Comparison of ENCODE assay signal across 14 cellular contexts in the genomic region with DNA sequence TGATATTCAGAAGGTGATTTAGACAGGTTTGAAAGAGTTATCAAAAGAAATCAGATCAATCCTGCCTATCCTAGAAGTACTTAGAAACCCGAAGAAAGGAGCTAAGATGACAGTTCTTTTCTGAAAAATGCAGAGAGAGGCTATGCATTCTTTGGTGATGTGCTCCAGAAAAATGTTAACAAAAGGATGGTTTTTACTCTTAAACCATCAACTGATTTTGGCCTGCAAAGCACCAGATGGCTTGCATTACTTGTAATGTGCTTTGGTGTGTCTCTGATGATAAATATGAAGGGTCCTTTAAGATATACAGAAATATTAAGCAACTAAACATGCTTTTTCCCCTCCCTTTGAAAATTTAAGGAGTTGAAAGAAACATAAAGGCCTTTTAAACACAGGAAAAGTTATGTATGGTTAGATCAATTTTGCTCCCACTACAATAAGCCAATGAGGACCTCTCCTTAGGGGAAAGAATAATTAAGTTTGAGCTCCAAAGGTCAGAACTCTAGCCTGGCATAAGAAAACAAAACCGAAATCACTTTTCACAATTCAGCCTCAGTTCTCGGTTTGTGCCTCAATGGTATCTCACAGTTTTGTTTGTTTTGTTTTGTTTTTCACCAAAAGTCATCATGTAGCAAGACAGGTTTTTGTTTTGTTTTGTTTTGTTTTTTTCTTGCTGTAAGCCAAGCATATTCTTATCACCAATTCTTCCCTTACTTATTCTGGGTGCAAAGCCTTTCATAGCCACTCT.
"Had no signal": no experiment of that assay in that cellular context is flagged by ENCODE, and none has a peak within 500 bp of the region (broad histone marks: within the 10 kb centered on the region; RNA-seq: fewer than 3 reads in every experiment).

No MANE protein-coding gene starts in this region.

- H3K4me3 ChIP-seq: adrenal gland, tibial artery had no signal

- FAIRE-seq: urothelium cell line had no signal

- H3K27ac ChIP-seq: adrenal gland, epithelial cell of prostate, foreskin keratinocyte, WERI-Rb-1 had no signal

- H3K4me1 ChIP-seq: foreskin keratinocyte had no signal

- H3K27me3 ChIP-seq: adrenal gland, foreskin keratinocyte, tibial artery had no signal

- H3K9me3 ChIP-seq: adrenal gland, tibial artery had no signal

- H3K36me3 ChIP-seq: adrenal gland, tibial artery, WERI-Rb-1 had no signal

- ATAC-seq: foreskin keratinocyte had no signal

- DNase-seq: activated CD4-positive, alpha-beta T cell treated with anti-CD3 and anti-CD28 coated beads, Interleukin-2, amount 50 U/mL, for 48 hours; activated naive CD4-positive, alpha-beta T cell treated with anti-CD3 and anti-CD28 coated beads, Interleukin-2, amount 50 U/mL, for 16 hours; activated T-cell treated with anti-CD3 and anti-CD28 coated beads, Interleukin-2, amount 50 U/mL, for 1 hour; adrenal gland; foreskin keratinocyte; kidney glomerular epithelial cell; nephron progenitor cell; occipital lobe; stimulated activated CD4-positive, alpha-beta T cell treated with anti-CD3 and anti-CD28 coated beads, Interleukin-4, amount 100 ng/mL, for 24 hours; stimulated activated naive CD4-positive, alpha-beta T cell; tibial artery; WERI-Rb-1 had no signal
